In genomic region chr9:19185191-19185590, GRCh38 we compare ENCODE assay signal across 18 cellular contexts. TPM values are rescaled to one million over a fixed set of nuclear protein-coding genes. Genes with fewer than 3 reads are reported as not detected.
DNase-seq lines count a peak whose midpoint lies in the region; ATAC-seq, FAIRE-seq and TF ChIP-seq lines count a peak whose summit lies in the region.
"Had no signal": no experiment of that assay in that cellular context is flagged by ENCODE, and none has a peak within 500 bp of the region (broad histone marks: within the 10 kb centered on the region; RNA-seq: fewer than 3 reads in every experiment).

No MANE protein-coding gene starts in this region.

- peak overlapping the region in 1 of 3 donors; percentile 99 for H3K27ac Mint-ChIP-seq in CD4-positive, CD25-positive, alpha-beta regulatory T cell
- H3K27ac Mint-ChIP-seq in progenitor cell of endocrine pancreas, result no peak overlapping the region

- no peaks in the 10 kb centered on the region for H3K27me3 ChIP-seq in CD4-positive, CD25-positive, alpha-beta regulatory T cell (ENCODE audit: control insufficient read depth, insufficient read depth, low read length)
- H3K27me3 ChIP-seq in keratinocyte (ENCODE audit: control insufficient read depth, extremely low read depth, insufficient read depth, low read length) (no peaks in the 10 kb centered on the region), spleen (replicated peaks in 1 of 7) (no peaks in the 10 kb centered on the region)

- no peak for TF ChIP-seq POLR2A in spleen (IDR thresholded peaks at IDR 0.05)

- H2AFZ ChIP-seq in keratinocyte (ENCODE audit: control insufficient read depth, low read length), result no peak overlapping the region

- 86 to 98% (median 88%) methylated on average over 1 of the region's 1 CpG for WGBS in spleen, 5 donors

- DNase-seq in CD4-positive, CD25-positive, alpha-beta regulatory T cell, result no peak
- no peak for DNase-seq in RWPE1 (ENCODE audit: low spot score)
- no peak for DNase-seq in keratinocyte (ENCODE audit: low read depth, low spot score)
- DNase-seq in spleen, result no peak
- DNase-seq in progenitor cell of endocrine pancreas (ENCODE audit: low spot score, unreplicated experiment), result no peak
- no peak for DNase-seq in posterior vena cava (ENCODE audit: low spot score)
- no peak for DNase-seq in Ammon's horn (ENCODE audit: low spot score)
- DNase-seq: activated CD8-positive, alpha-beta memory T cell treated with anti-CD3 and anti-CD28 coated beads for 24 hours; activated naive CD4-positive, alpha-beta T cell; caudate nucleus; hypothalamus; NCI-H187 treated with DMSO at 0.1 percent for 48 hours; NCI-H748 treated with DMSO at 0.1 percent for 48 hours; posterior cingulate gyrus had no signal

- POLR2A ChIA-PET in RWPE1 (lab: Yijun Ruan, JAX; ENCODE audit: low non-redundant PET), result no interaction called here

- no peak for TF ChIP-seq CTCF in RWPE1 (conservative IDR thresholded peaks at IDR 0.05; ENCODE audit: low read depth)
- TF ChIP-seq CTCF in keratinocyte (optimal IDR thresholded peaks at IDR 0.05 in 1 of 3, IDR thresholded peaks at IDR 0.05 in 1 of 3, conservative IDR thresholded peaks at IDR 0.05 in 1 of 3; ENCODE audit: extremely low read depth in 1 of 3, insufficient read depth in 2 of 3, low read length in 3 of 3), result no peak
- no peak for TF ChIP-seq CTCF in spleen (IDR thresholded peaks at IDR 0.05 in 8 of 11, conservative IDR thresholded peaks at IDR 0.05 in 3 of 11)
- TF ChIP-seq CTCF in progenitor cell of endocrine pancreas (IDR thresholded peaks at IDR 0.05; ENCODE audit: unreplicated experiment), result no peak

- peak overlapping the region; percentile 65 for H3K27ac ChIP-seq in CD4-positive, CD25-positive, alpha-beta regulatory T cell (ENCODE audit: insufficient read depth, low read length, poor library complexity, severe bottlenecking)
- H3K27ac ChIP-seq in RWPE1, result peak overlapping the region; percentile 99
- peak overlapping the region; percentile 90 for H3K27ac ChIP-seq in keratinocyte (ENCODE audit: control insufficient read depth, insufficient read depth, low read length)
- H3K27ac ChIP-seq in spleen, result peak overlapping the region in 7 of 8 donors; percentile 22 to 84 (median 72)

- dilution Hi-C loops in keratinocyte (cut with MboI; ENCODE audit: extremely low pct_ligation_motif_present, low sequenced_read_pairs), result no loop called here

- H3K4me3 ChIP-seq in CD4-positive, CD25-positive, alpha-beta regulatory T cell (ENCODE audit: low read depth, low read length), result no peak overlapping the region
- H3K4me3 ChIP-seq in keratinocyte (ENCODE audit: control insufficient read depth in 2 of 3, extremely low read depth in 1 of 3, insufficient read depth in 2 of 3, low read depth in 1 of 3, low read length in 3 of 3) (no peak overlapping the region), spleen (no peak overlapping the region)

- H3K36me3 ChIP-seq in CD4-positive, CD25-positive, alpha-beta regulatory T cell (ENCODE audit: control insufficient read depth, insufficient read depth, low read length), result no peaks in the 10 kb centered on the region
- H3K36me3 ChIP-seq in keratinocyte (ENCODE audit: control insufficient read depth in 2 of 2, extremely low read depth in 1 of 2, insufficient read depth in 2 of 2, low read length in 2 of 2) (no peaks in the 10 kb centered on the region), spleen (no peaks in the 10 kb centered on the region)

- no peaks in the 10 kb centered on the region for H3K9me1 ChIP-seq in keratinocyte (ENCODE audit: control insufficient read depth, extremely low read depth, insufficient read depth, low read length)

- no peak overlapping the region for H3K4me3 Mint-ChIP-seq in CD4-positive, CD25-positive, alpha-beta regulatory T cell
- no peak overlapping the region for H3K4me3 Mint-ChIP-seq in progenitor cell of endocrine pancreas (ENCODE audit: low read depth)
- H3K4me3 Mint-ChIP-seq: memory B cell had no signal

- peak overlapping the region; percentile 48 for H3K9ac ChIP-seq in keratinocyte (ENCODE audit: control insufficient read depth, extremely low read depth, insufficient read depth, low read length)

- intact Hi-C loops in spleen (cut with DNase I; ENCODE audit: low total_unique reads), result no loop called here
- intact Hi-C loops in posterior vena cava (cut with DNase I), result loop anchor here in 1 of 2 donors (10.0 kb wide), 1 partner anchor 140 kb away; the partner anchor contains the start of gene RRAGA

- peaks cover 13% of the 10 kb centered on the region for H3K4me1 ChIP-seq in CD4-positive, CD25-positive, alpha-beta regulatory T cell (ENCODE audit: control insufficient read depth, insufficient read depth, low read length, poor library complexity, severe bottlenecking)
- peaks cover 14% of the 10 kb centered on the region for H3K4me1 ChIP-seq in keratinocyte (ENCODE audit: control insufficient read depth, extremely low read depth, insufficient read depth, low read length)
- peaks cover 4 to 40% (median 28%) of the 10 kb centered on the region in 6 donors for H3K4me1 ChIP-seq in spleen

- H3K4me2 ChIP-seq in keratinocyte (ENCODE audit: control insufficient read depth, extremely low read depth, insufficient read depth, low read depth, low read length), result no peak overlapping the region

- ATAC-seq in CD4-positive, CD25-positive, alpha-beta regulatory T cell (ENCODE audit: low read depth in 2 of 2), result no peak
- ATAC-seq in GM19035 (IDR thresholded peaks at IDR 0.05; ENCODE audit: unreplicated experiment), result no peak

- H3K4me1 Mint-ChIP-seq in CD4-positive, CD25-positive, alpha-beta regulatory T cell, result peaks cover 6 to 20% (median 10%) of the 10 kb centered on the region in 4 donors
- H3K4me1 Mint-ChIP-seq in progenitor cell of endocrine pancreas (ENCODE audit: low read depth), result peaks cover 7% of the 10 kb centered on the region

- no peaks in the 10 kb centered on the region for H3K36me3 Mint-ChIP-seq in CD4-positive, CD25-positive, alpha-beta regulatory T cell
- peaks cover 2% of the 10 kb centered on the region for H3K36me3 Mint-ChIP-seq in progenitor cell of endocrine pancreas (ENCODE audit: insufficient read depth)

- H3K79me2 ChIP-seq in keratinocyte (ENCODE audit: control insufficient read depth, insufficient read depth, low read length), result no peaks in the 10 kb centered on the region

- CTCF ChIA-PET in RWPE1 (lab: Yijun Ruan, JAX), result interaction anchor here (0.6 kb wide), 1 partner anchor 144 kb away, joined by 3 read pairs; no protein-coding TSS in a partner anchor

- H4K20me1 ChIP-seq in keratinocyte (ENCODE audit: control insufficient read depth, extremely low read depth, insufficient read depth, low read length), result no peaks in the 10 kb centered on the region

- H3K9me3 ChIP-seq in CD4-positive, CD25-positive, alpha-beta regulatory T cell (ENCODE audit: control insufficient read depth in 2 of 2, low read length in 2 of 2), result no peaks in the 10 kb centered on the region
- H3K9me3 ChIP-seq in keratinocyte (ENCODE audit: control insufficient read depth, low read depth, low read length) (no peaks in the 10 kb centered on the region), spleen (no peaks in the 10 kb centered on the region)

- peaks cover 5% of the 10 kb centered on the region for H3K27me3 Mint-ChIP-seq in CD4-positive, CD25-positive, alpha-beta regulatory T cell
- H3K27me3 Mint-ChIP-seq in progenitor cell of endocrine pancreas, result no peaks in the 10 kb centered on the region
- H3K27me3 Mint-ChIP-seq: memory B cell had no signal

- FAIRE-seq in keratinocyte (lab: Jason Lieb, UNC), result no peak
- FAIRE-seq: G401.6, TTC549 had no signal

- H3K9me3 Mint-ChIP-seq in CD4-positive, CD25-positive, alpha-beta regulatory T cell, result no peaks in the 10 kb centered on the region
- no peaks in the 10 kb centered on the region for H3K9me3 Mint-ChIP-seq in progenitor cell of endocrine pancreas (ENCODE audit: low read depth)
- H3K9me3 Mint-ChIP-seq: memory B cell had no signal

RNA-seq across cellular contexts. Expression of gene DENND4C, which starts 45.3 kb away (rescaled TPM):
- 47.7 TPM for total RNA-seq in CD4-positive, CD25-positive, alpha-beta regulatory T cell
- 10 to 100 TPM; 25.6 to 34.4 (median 30.2) TPM for polyA plus RNA-seq in CD4-positive, CD25-positive, alpha-beta regulatory T cell
- polyA plus RNA-seq in keratinocyte (16.5 to 26.0 TPM (median 25.6 TPM) in 3 replicates), spleen (1 to 10 TPM; 3.7 to 7.9 (median 4.5) TPM)
- 26.1 TPM for polyA plus RNA-seq in keratinocyte (2011; ENCODE audit: low read depth)
- polyA plus RNA-seq in keratinocyte (2011; cell fraction: cytosol; rRNA removed), result 8.3 and 17.4 TPM in 2 replicates
- 34.3 and 37.8 TPM in 2 replicates for polyA plus RNA-seq in keratinocyte (2011; cell fraction: nucleus; rRNA removed)
- polyA plus RNA-seq in keratinocyte (2012; ENCODE audit: low replicate concordance), result 12.9 and 17.7 TPM in 2 replicates
- 6.6 to 79.0 TPM (median 40.6 TPM) in 3 replicates for polyA minus RNA-seq in keratinocyte
- 17.1 TPM for polyA minus RNA-seq in keratinocyte (2011; cell fraction: cytosol; rRNA and poly(A)+ RNA removed)
- polyA minus RNA-seq in keratinocyte (2011; cell fraction: nucleus; rRNA and poly(A)+ RNA removed), result 53.2 and 103 TPM in 2 replicates
- total RNA-seq in spleen (100 to 1,000 TPM in 1 of 7 donors, 10 to 100 TPM in 6; 41.0 to 106 (median 55.3) TPM), progenitor cell of endocrine pancreas (57.3 and 60.4 TPM in 2 replicates), posterior vena cava (10 to 100 TPM; 54.9 to 58.3 TPM)

RNA-seq across cellular contexts. Expression of gene PLIN2, which starts 57.9 kb away (rescaled TPM):
- 58.4 TPM for total RNA-seq in CD4-positive, CD25-positive, alpha-beta regulatory T cell
- polyA plus RNA-seq in CD4-positive, CD25-positive, alpha-beta regulatory T cell, result 10 to 100 TPM; 72.0 to 93.1 (median 79.8) TPM
- polyA plus RNA-seq in keratinocyte, result 40.3 to 101 TPM (median 45.6 TPM) in 3 replicates
- 291 TPM for polyA plus RNA-seq in keratinocyte (2011; ENCODE audit: low read depth)
- 55.6 and 58.1 TPM in 2 replicates for polyA plus RNA-seq in keratinocyte (2011; cell fraction: cytosol; rRNA removed)
- polyA plus RNA-seq in keratinocyte (2011; cell fraction: nucleus; rRNA removed), result 60.5 and 68.8 TPM in 2 replicates
- polyA plus RNA-seq in keratinocyte (2012; ENCODE audit: low replicate concordance), result 26.6 and 437 TPM in 2 replicates
- 66.2 to 170 TPM (median 80.6 TPM) in 3 replicates for polyA minus RNA-seq in keratinocyte
- 52.2 TPM for polyA minus RNA-seq in keratinocyte (2011; cell fraction: cytosol; rRNA and poly(A)+ RNA removed)
- polyA minus RNA-seq in keratinocyte (2011; cell fraction: nucleus; rRNA and poly(A)+ RNA removed), result 20.3 and 37.5 TPM in 2 replicates
- 100 to 1,000 TPM in 1 of 7 donors, 10 to 100 TPM in 6; 46.2 to 105 (median 64.2) TPM for total RNA-seq in spleen
- 10 to 100 TPM; 18.4 to 47.5 (median 46.4) TPM for polyA plus RNA-seq in spleen
- 98.1 and 99.5 TPM in 2 replicates for total RNA-seq in progenitor cell of endocrine pancreas
- 100 to 1,000 TPM; 152 to 368 TPM for total RNA-seq in posterior vena cava
